8 cellular contexts compared by ENCODE assay signal in genomic region chr16:19179890-19180490, GRCh38. TPM values are rescaled to one million over a fixed set of nuclear protein-coding genes. Genes with fewer than 3 reads are reported as not detected.
DNase-seq lines count a peak whose midpoint lies in the region; ATAC-seq and TF ChIP-seq lines count a peak whose summit lies in the region.

No MANE protein-coding gene starts in this region.

- H3K4me3 ChIP-seq in retinal pigment epithelial cell (ENCODE audit: low read length), result no peak overlapping the region

- no peak for ATAC-seq in activated T-cell treated with anti-CD3 and anti-CD28 coated beads, Interleukin-2, amount 50 U/mL, for 4 hours
- ATAC-seq in HG03520 (IDR thresholded peaks at IDR 0.05; ENCODE audit: unreplicated experiment), result no peak

- no peaks in the 10 kb centered on the region for H3K9me3 Mint-ChIP-seq in activated T-cell treated with anti-CD3 and anti-CD28 coated beads, Interleukin-2, amount 50 U/mL, for 4 hours
- no peaks in the 10 kb centered on the region for H3K9me3 Mint-ChIP-seq in activated naive CD4-positive, alpha-beta T cell treated with anti-CD3 and anti-CD28 coated beads, Interleukin-2, amount 10 ng/mL, durations not matched to agents 7 days and 5 days

- H3K27me3 Mint-ChIP-seq in activated T-cell treated with anti-CD3 and anti-CD28 coated beads, Interleukin-2, amount 50 U/mL, for 4 hours (ENCODE audit: low read depth), result peaks cover 13% of the 10 kb centered on the region
- H3K27me3 Mint-ChIP-seq in activated naive CD4-positive, alpha-beta T cell treated with anti-CD3 and anti-CD28 coated beads, Interleukin-2, amount 10 ng/mL, durations not matched to agents 7 days and 5 days, result no peaks in the 10 kb centered on the region

- peak; percentile 77 for TF ChIP-seq CTCF in retinal pigment epithelial cell (conservative IDR thresholded peaks at IDR 0.05; ENCODE audit: low read depth, low read length)

- CTCF ChIA-PET in activated naive CD4-positive, alpha-beta T cell treated with anti-CD3 and anti-CD28 coated beads, Interleukin-2, amount 10 ng/mL, durations not matched to agents 7 days and 5 days (lab: Charles Lee), result interaction anchor here (0.7 to 8.6 kb wide), 14 partner anchors 8 to 202 kb away, joined by 3 to 76 read pairs (median 3); no protein-coding TSS in a partner anchor

- no peak overlapping the region for H3K4me3 Mint-ChIP-seq in activated T-cell treated with anti-CD3 and anti-CD28 coated beads, Interleukin-2, amount 50 U/mL, for 4 hours
- no peak overlapping the region for H3K4me3 Mint-ChIP-seq in activated naive CD4-positive, alpha-beta T cell treated with anti-CD3 and anti-CD28 coated beads, Interleukin-2, amount 10 ng/mL, durations not matched to agents 7 days and 5 days

- H3K36me3 Mint-ChIP-seq in activated T-cell treated with anti-CD3 and anti-CD28 coated beads, Interleukin-2, amount 50 U/mL, for 4 hours (ENCODE audit: insufficient read depth), result no peaks in the 10 kb centered on the region
- no peaks in the 10 kb centered on the region for H3K36me3 Mint-ChIP-seq in activated naive CD4-positive, alpha-beta T cell treated with anti-CD3 and anti-CD28 coated beads, Interleukin-2, amount 10 ng/mL, durations not matched to agents 7 days and 5 days

- intact Hi-C loops in cardiac septum (cut with DNase I), result loop anchor here (5.0 kb wide), 1 partner anchor 48 kb away; no protein-coding TSS in a partner anchor

- no peaks in the 10 kb centered on the region for H3K4me1 Mint-ChIP-seq in activated T-cell treated with anti-CD3 and anti-CD28 coated beads, Interleukin-2, amount 50 U/mL, for 4 hours (ENCODE audit: low read depth)
- no peaks in the 10 kb centered on the region for H3K4me1 Mint-ChIP-seq in activated naive CD4-positive, alpha-beta T cell treated with anti-CD3 and anti-CD28 coated beads, Interleukin-2, amount 10 ng/mL, durations not matched to agents 7 days and 5 days

- no peak overlapping the region for H3K27ac Mint-ChIP-seq in activated naive CD4-positive, alpha-beta T cell treated with anti-CD3 and anti-CD28 coated beads, Interleukin-2, amount 10 ng/mL, durations not matched to agents 7 days and 5 days

- DNase-seq in activated T-cell treated with anti-CD3 and anti-CD28 coated beads for 24 hours (ENCODE audit: low read depth) (peak; percentile 23), NCI-H345 (lab: John Stamatoyannopoulos, UW) (peak; percentile 17), cardiac septum (ENCODE audit: low spot score) (peak; percentile 79), retinal pigment epithelial cell (ENCODE audit: low read depth) (no peak), cortex of kidney (lab: John Stamatoyannopoulos, UW) (no peak)
- DNase-seq in activated T-cell treated with anti-CD3 and anti-CD28 coated beads, Interleukin-2, amount 50 U/mL, for 4 hours, result no peak
- DNase-seq in activated naive CD4-positive, alpha-beta T cell treated with anti-CD3 and anti-CD28 coated beads, Interleukin-2, amount 10 ng/mL, durations not matched to agents 7 days and 5 days, result peak; percentile 28

RNA-seq across cellular contexts. Expression of gene SYT17, which starts 11.9 kb away (rescaled TPM):
- under 1 TPM; 0.19 to 0.30 (median 0.29) TPM for total RNA-seq in activated T-cell treated with anti-CD3 and anti-CD28 coated beads, Interleukin-2, amount 50 U/mL, for 4 hours
- total RNA-seq in cardiac septum, result 0.81 TPM

Comparison
In these comparisons a context has a peak if more than half of its experiments do, and no peak if none do; other contexts are left out.
1. DNase-seq: peak in activated T-cell treated with anti-CD3 and anti-CD28 coated beads for 24 hours (single experiment), NCI-H345 (single experiment), activated naive CD4-positive, alpha-beta T cell treated with anti-CD3 and anti-CD28 coated beads, Interleukin-2, amount 10 ng/mL, durations not matched to agents 7 days and 5 days (single experiment) and cardiac septum (single experiment); none in activated T-cell treated with anti-CD3 and anti-CD28 coated beads, Interleukin-2, amount 50 U/mL, for 4 hours (single experiment), retinal pigment epithelial cell (single experiment) and cortex of kidney (single experiment).